ENCODE assay signal across 1 cellular context in genomic region chr9:124855944-124856773, GRCh38.
TF ChIP-seq lines count a peak whose summit lies in the region.

No MANE protein-coding gene starts in this region.

TF ChIP-seq in WTC11, 78 proteins besides CTCF, POLR2A, EP300 and RAD21 (continued from another document):
- TF ChIP-seq ERG (CRISPR knock-in tag; IDR thresholded peaks at IDR 0.05) (peak; percentile 75; the same call in 1 of the 2 replicates), FOXK1 (CRISPR knock-in tag; IDR thresholded peaks at IDR 0.05) (no peak), ELF4 (CRISPR knock-in tag; IDR thresholded peaks at IDR 0.05; ENCODE audit: low read depth) (no peak), GTF2I (CRISPR knock-in tag; conservative IDR thresholded peaks at IDR 0.05) (no peak), AR (CRISPR knock-in tag; IDR thresholded peaks at IDR 0.05) (no peak), ZNF263 (CRISPR knock-in tag; IDR thresholded peaks at IDR 0.05; ENCODE audit: low read depth) (no peak), CREM (CRISPR knock-in tag; IDR thresholded peaks at IDR 0.05) (peak; percentile 20; the same call in 1 of the 2 replicates), CBFB (CRISPR knock-in tag; IDR thresholded peaks at IDR 0.05; ENCODE audit: low read depth) (no peak), CREB1 (CRISPR knock-in tag; IDR thresholded peaks at IDR 0.05) (no peak), ATF6 (CRISPR knock-in tag; IDR thresholded peaks at IDR 0.05) (no peak), ZNF317 (CRISPR knock-in tag; IDR thresholded peaks at IDR 0.05; ENCODE audit: borderline replicate concordance, low read depth) (no peak), ZBTB21 (CRISPR knock-in tag; IDR thresholded peaks at IDR 0.05; ENCODE audit: borderline replicate concordance) (peak; percentile 47; the same call in 1 of the 2 replicates), TEAD4 (CRISPR knock-in tag; IDR thresholded peaks at IDR 0.05) (no peak), E2F4 (CRISPR knock-in tag; IDR thresholded peaks at IDR 0.05; ENCODE audit: borderline replicate concordance, low read depth) (no peak), JUN (CRISPR knock-in tag; IDR thresholded peaks at IDR 0.05) (no peak), MYBL2 (CRISPR knock-in tag; IDR thresholded peaks at IDR 0.05) (no peak), MXD4 (CRISPR knock-in tag; IDR thresholded peaks at IDR 0.05; ENCODE audit: borderline replicate concordance) (no peak), EMX1 (CRISPR knock-in tag; IDR thresholded peaks at IDR 0.05) (no peak; the same call in 1 of the 2 replicates), ESRRA (CRISPR knock-in tag; IDR thresholded peaks at IDR 0.05; ENCODE audit: borderline replicate concordance) (peak; percentile 73; the same call in 1 of the 2 replicates), ATF3 (CRISPR knock-in tag; conservative IDR thresholded peaks at IDR 0.05) (no peak), ATF1 (CRISPR knock-in tag; IDR thresholded peaks at IDR 0.05) (peak; percentile 38; the same call in 1 of the 2 replicates), IRF2 (CRISPR knock-in tag; IDR thresholded peaks at IDR 0.05; ENCODE audit: borderline replicate concordance, low read depth) (no peak), KAT7 (CRISPR knock-in tag; IDR thresholded peaks at IDR 0.05; ENCODE audit: borderline replicate concordance) (no peak), ZNF512 (CRISPR knock-in tag; IDR thresholded peaks at IDR 0.05; ENCODE audit: borderline replicate concordance) (no peak), AFF4 (CRISPR knock-in tag; IDR thresholded peaks at IDR 0.05; ENCODE audit: borderline replicate concordance) (no peak), STAT6 (CRISPR knock-in tag; conservative IDR thresholded peaks at IDR 0.05; ENCODE audit: low read depth) (0 out of 2 replicates have a peak, but pooled peaks have one; percentile 42), E2F5 (CRISPR knock-in tag; IDR thresholded peaks at IDR 0.05) (no peak), ZNF532 (CRISPR knock-in tag; IDR thresholded peaks at IDR 0.05; ENCODE audit: borderline replicate concordance) (no peak)
TF ChIP-seq in WTC11: peak in this region for 17.
